8 cellular contexts compared by ENCODE assay signal in the genomic region with DNA sequence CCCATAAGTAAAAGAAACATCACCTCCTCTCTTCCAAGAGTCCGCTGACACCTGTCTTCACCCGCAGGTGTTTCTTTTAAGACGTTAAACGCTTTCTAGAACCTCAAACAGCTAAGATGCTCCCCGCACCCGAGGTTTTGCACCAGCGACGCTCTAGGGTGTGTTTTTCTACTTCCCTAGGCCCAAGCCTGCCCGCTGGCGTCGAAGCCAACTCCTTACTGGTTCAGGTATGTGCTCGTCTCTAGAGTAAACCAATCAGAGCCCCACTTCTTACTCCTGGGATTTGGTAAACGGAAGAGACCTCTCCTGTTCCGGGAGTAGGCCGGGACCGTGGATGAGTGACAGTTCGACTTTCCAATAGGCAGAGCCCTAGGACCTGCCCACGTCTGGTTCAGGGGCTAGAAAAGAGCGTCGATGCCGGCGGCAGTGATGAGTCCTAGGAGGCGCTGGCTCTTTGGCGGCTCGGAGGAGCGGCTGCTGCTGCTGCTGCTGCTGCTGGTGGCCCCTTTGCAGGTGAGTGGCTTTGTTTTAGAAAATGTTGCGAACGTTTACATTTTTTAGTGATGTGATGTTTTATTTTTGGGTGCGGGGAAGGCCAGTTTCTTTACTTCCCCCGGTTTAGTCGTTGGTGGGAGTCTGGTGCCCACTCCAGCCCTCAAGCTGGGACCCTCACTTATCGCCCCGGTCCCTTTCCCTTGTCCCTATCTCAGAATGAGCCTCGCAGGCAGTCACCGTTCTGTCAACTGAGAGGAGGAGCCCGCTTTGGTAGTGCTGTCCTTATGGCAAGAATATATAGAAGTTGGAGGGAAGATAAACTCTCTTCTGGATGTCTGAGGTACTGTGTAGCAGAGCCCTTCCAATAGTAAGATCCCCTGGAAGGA. TPM values are rescaled to one million over a fixed set of nuclear protein-coding genes. Genes with fewer than 3 reads are reported as not detected.
A peak's percentile ranks its signal among the peaks of the same experiment; 100 is the strongest.
DNase-seq lines count a peak whose midpoint lies in the region; ATAC-seq, FAIRE-seq and TF ChIP-seq lines count a peak whose summit lies in the region.

TSS of gene BPGM (plus strand) at position 429 of the 881 bp plus-strand sequence. CDS start 14,655 bp downstream, outside the sequence.

- peak within 1 kb of the TSS; percentile 97 for H3K4me2 ChIP-seq in BLaER1

- FAIRE-seq in GM19239 (lab: Jason Lieb, UNC): peak; percentile 100

- H3K9me3 ChIP-seq in BLaER1: peaks cover 9% of the 10 kb centered on the region
- H3K9me3 ChIP-seq in colonic mucosa: no peaks in the 10 kb centered on the region

- no peaks in the 10 kb centered on the region for H3K36me3 ChIP-seq in BLaER1
- H3K36me3 ChIP-seq in colonic mucosa: no peaks in the 10 kb centered on the region

- DNase-seq in GM19239 (ENCODE audit: insufficient read length, low spot score): peak; percentile 66
- peak; percentile 99 to 100 for DNase-seq in NCI-H524 (lab: John Stamatoyannopoulos, UW)
- peak; percentile 95 to 97 for DNase-seq in activated CD4-positive, alpha-beta T cell treated with anti-CD3 and anti-CD28 coated beads for 4 hours
- peak; percentile 99 for DNase-seq in colonic mucosa
- peak; percentile 78 to 95 for DNase-seq in stimulated activated CD4-positive, alpha-beta T cell treated with anti-CD3 and anti-CD28 coated beads, Interleukin-1b, Interleukin-23, amount 100 ng/mL, for 4 hours (ENCODE audit: low read depth in 2 of 2)

- ATAC-seq in HG03457 (IDR thresholded peaks at IDR 0.05; ENCODE audit: unreplicated experiment): peak; percentile 98

- H3K4me1 ChIP-seq in BLaER1 (peaks cover 51% of the 10 kb centered on the region), colonic mucosa (no peaks in the 10 kb centered on the region)

- H3K27me3 ChIP-seq in BLaER1 (no peaks in the 10 kb centered on the region), colonic mucosa (no peaks in the 10 kb centered on the region), layer of hippocampus (ENCODE audit: control insufficient read depth, insufficient read depth, low read length) (no peaks in the 10 kb centered on the region)

- TF ChIP-seq CTCF in colonic mucosa (IDR thresholded peaks at IDR 0.05): no peak

- H3K27ac ChIP-seq in BLaER1 (peak within 1 kb of the TSS; percentile 77), colonic mucosa (peak within 1 kb of the TSS; percentile 80), layer of hippocampus (ENCODE audit: low read depth, low read length) (peak within 1 kb of the TSS; percentile 55)

- intact Hi-C loops in colonic mucosa (cut with DNase I): no loop called here

- H3K9ac ChIP-seq in BLaER1 (peak within 1 kb of the TSS; percentile 88), colonic mucosa (ENCODE audit: low read depth in 2 of 2, low read length in 2 of 2) (peak within 1 kb of the TSS; percentile 76 to 92)

- H3K4me3 ChIP-seq in BLaER1: peak within 1 kb of the TSS; percentile 82
- H3K4me3 ChIP-seq in colonic mucosa: peak within 1 kb of the TSS; percentile 84

- H4K20me1 ChIP-seq in BLaER1: no peaks in the 10 kb centered on the region

RNA-seq across cellular contexts. Expression of gene BPGM, which starts in this region (rescaled TPM):
- total RNA-seq in colonic mucosa: 10 to 100 TPM; 10.5 to 10.6 TPM

Comparison
In these comparisons a context has a peak if more than half of its experiments do, and no peak if none do; other contexts are left out.
1. Peak in every context shown above with its lines: DNase-seq, ATAC-seq, H3K4me3 ChIP-seq and H3K27ac ChIP-seq.